In the genomic region with DNA sequence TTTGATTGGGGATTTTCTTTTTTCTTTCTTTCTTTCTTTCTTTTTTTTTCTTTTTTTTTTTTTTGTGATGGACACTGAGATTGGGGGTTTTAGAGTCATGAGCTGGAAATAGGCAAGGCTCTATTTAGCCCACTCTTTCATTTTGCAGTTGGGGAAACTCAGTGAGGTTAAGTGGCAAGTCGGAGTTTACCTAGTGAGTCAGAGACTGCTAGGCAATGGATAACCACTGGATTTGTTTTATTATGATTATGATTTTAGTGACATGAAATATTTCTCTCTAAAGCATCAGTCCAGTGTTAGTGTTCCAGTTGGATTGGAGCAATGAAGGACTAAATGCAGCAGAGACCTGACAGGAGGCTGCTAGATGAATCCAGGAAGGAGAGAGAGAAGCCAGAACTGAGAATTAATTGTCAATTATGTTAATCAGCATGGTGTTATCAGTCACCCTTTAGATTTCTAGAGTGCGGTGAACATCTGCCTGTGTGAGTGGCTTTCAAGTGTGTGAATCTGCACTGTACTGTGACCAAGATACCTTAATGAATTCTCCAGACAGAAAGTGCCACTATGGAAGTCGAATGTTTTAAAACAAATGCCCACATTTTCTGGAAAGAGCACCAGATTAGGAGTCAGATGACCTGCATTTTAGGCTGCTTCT, we compare ENCODE assay signal across 14 cellular contexts. TPM values are rescaled to one million over a fixed set of nuclear protein-coding genes. Genes with fewer than 3 reads are reported as not detected.
DNase-seq lines count a peak whose midpoint lies in the region; ATAC-seq lines count a peak whose summit lies in the region.
"Had no signal": no experiment of that assay in that cellular context is flagged by ENCODE, and none has a peak within 500 bp of the region (broad histone marks: within the 10 kb centered on the region; RNA-seq: fewer than 3 reads in every experiment).

No MANE protein-coding gene starts in this region.

- DNase-seq in ELR (ENCODE audit: low read depth): peak; percentile 48
- no peak for DNase-seq in activated T-helper 1 cell treated with anti-CD3 and anti-CD28 coated beads, Interleukin-12 subunit alpha, Interleukin-12 subunit beta, Interleukin-2, Interleukin-4 antibody, amounts not matched to agents 30 ng/mL and 10 ng/mL and 1 ng/mL, durations not matched to agents 14 hours and 24 hours and 36 hours (ENCODE audit: low spot score)
- no peak for DNase-seq in NCI-H345 (lab: John Stamatoyannopoulos, UW)
- no peak for DNase-seq in GM19240 (ENCODE audit: insufficient read length, low spot score)
- no peak for DNase-seq in midbrain (lab: John Stamatoyannopoulos, UW)
- DNase-seq: DND-41, esophagus squamous epithelium, NCI-H1694, PC-9, right lobe of liver had no signal

- H3K9me3 Mint-ChIP-seq in activated T-helper 1 cell treated with anti-CD3 and anti-CD28 coated beads, Interleukin-12 subunit alpha, Interleukin-12 subunit beta, Interleukin-2, Interleukin-4 antibody, amounts not matched to agents 30 ng/mL and 10 ng/mL and 1 ng/mL, durations not matched to agents 14 hours and 24 hours and 36 hours: no peaks in the 10 kb centered on the region

- H3K4me1 ChIP-seq in mesodermal cell (ENCODE audit: control insufficient read depth, insufficient read depth, low read length, poor library complexity, severe bottlenecking): peaks cover 5% of the 10 kb centered on the region
- H3K4me1 ChIP-seq: body of pancreas had no signal

- peak overlapping the region; percentile 23 for H3K27ac ChIP-seq in mesodermal cell (ENCODE audit: low read depth, low read length, severe bottlenecking)
- H3K27ac ChIP-seq: body of pancreas, esophagus squamous epithelium, PC-9, right lobe of liver, vagina had no signal

- ATAC-seq in GM21786 (IDR thresholded peaks at IDR 0.05; ENCODE audit: unreplicated experiment): peak; percentile 54
- ATAC-seq: body of pancreas, right lobe of liver had no signal

- peak overlapping the region; percentile 84 for H3K27ac Mint-ChIP-seq in activated T-helper 1 cell treated with anti-CD3 and anti-CD28 coated beads, Interleukin-12 subunit alpha, Interleukin-12 subunit beta, Interleukin-2, Interleukin-4 antibody, amounts not matched to agents 30 ng/mL and 10 ng/mL and 1 ng/mL, durations not matched to agents 14 hours and 24 hours and 36 hours

- WGBS in mesodermal cell (ENCODE audit: insufficient coverage in 2 of 2), 2 experiments: 92 to 95% methylated on average over 2 to 3 of the region's 3 CpGs

- peaks cover 20% of the 10 kb centered on the region for H3K36me3 Mint-ChIP-seq in activated T-helper 1 cell treated with anti-CD3 and anti-CD28 coated beads, Interleukin-12 subunit alpha, Interleukin-12 subunit beta, Interleukin-2, Interleukin-4 antibody, amounts not matched to agents 30 ng/mL and 10 ng/mL and 1 ng/mL, durations not matched to agents 14 hours and 24 hours and 36 hours (ENCODE audit: low read depth)

- H3K4me3 Mint-ChIP-seq in activated T-helper 1 cell treated with anti-CD3 and anti-CD28 coated beads, Interleukin-12 subunit alpha, Interleukin-12 subunit beta, Interleukin-2, Interleukin-4 antibody, amounts not matched to agents 30 ng/mL and 10 ng/mL and 1 ng/mL, durations not matched to agents 14 hours and 24 hours and 36 hours: peak overlapping the region; percentile 45

- H3K4me1 Mint-ChIP-seq in activated T-helper 1 cell treated with anti-CD3 and anti-CD28 coated beads, Interleukin-12 subunit alpha, Interleukin-12 subunit beta, Interleukin-2, Interleukin-4 antibody, amounts not matched to agents 30 ng/mL and 10 ng/mL and 1 ng/mL, durations not matched to agents 14 hours and 24 hours and 36 hours (ENCODE audit: low read depth): peaks cover 80% of the 10 kb centered on the region

- H3K4me3 ChIP-seq in mesodermal cell (ENCODE audit: extremely low read depth, insufficient read depth, low read length, poor library complexity, severe bottlenecking): no peak overlapping the region
- H3K4me3 ChIP-seq: body of pancreas, esophagus squamous epithelium, PC-9, right lobe of liver, vagina had no signal

- H3K36me3 ChIP-seq in mesodermal cell (ENCODE audit: control insufficient read depth, insufficient read depth, low read length): no peaks in the 10 kb centered on the region
- H3K36me3 ChIP-seq: esophagus squamous epithelium, right lobe of liver, vagina had no signal

- H3K9me3 ChIP-seq in mesodermal cell (ENCODE audit: control insufficient read depth, low read length): no peaks in the 10 kb centered on the region
- H3K9me3 ChIP-seq: body of pancreas, esophagus squamous epithelium, right lobe of liver, vagina had no signal

- no peaks in the 10 kb centered on the region for H3K27me3 Mint-ChIP-seq in activated T-helper 1 cell treated with anti-CD3 and anti-CD28 coated beads, Interleukin-12 subunit alpha, Interleukin-12 subunit beta, Interleukin-2, Interleukin-4 antibody, amounts not matched to agents 30 ng/mL and 10 ng/mL and 1 ng/mL, durations not matched to agents 14 hours and 24 hours and 36 hours (ENCODE audit: insufficient read depth)

- intact Hi-C loops in activated T-helper 1 cell treated with anti-CD3 and anti-CD28 coated beads, Interleukin-12 subunit alpha, Interleukin-12 subunit beta, Interleukin-2, Interleukin-4 antibody, amounts not matched to agents 30 ng/mL and 10 ng/mL and 1 ng/mL, durations not matched to agents 14 hours and 24 hours and 36 hours (cut with micrococcal nuclease): loop anchor here (5.0 kb wide), 1 partner anchor 1604 kb away; a partner anchor contains a TSS

RNA-seq across cellular contexts. Expression of a gene that starts 10.9 kb away (rescaled TPM):
- 33.6 and 33.7 TPM in 2 replicates for total RNA-seq in activated T-helper 1 cell treated with anti-CD3 and anti-CD28 coated beads, Interleukin-12 subunit alpha, Interleukin-12 subunit beta, Interleukin-2, Interleukin-4 antibody, amounts not matched to agents 30 ng/mL and 10 ng/mL and 1 ng/mL, durations not matched to agents 14 hours and 24 hours and 36 hours
- polyA plus RNA-seq in mesodermal cell (2013, experiment 1 of 2): 9.7 TPM
- polyA plus RNA-seq in mesodermal cell (2013, experiment 2 of 2): 9.6 TPM
